In the genomic region with DNA sequence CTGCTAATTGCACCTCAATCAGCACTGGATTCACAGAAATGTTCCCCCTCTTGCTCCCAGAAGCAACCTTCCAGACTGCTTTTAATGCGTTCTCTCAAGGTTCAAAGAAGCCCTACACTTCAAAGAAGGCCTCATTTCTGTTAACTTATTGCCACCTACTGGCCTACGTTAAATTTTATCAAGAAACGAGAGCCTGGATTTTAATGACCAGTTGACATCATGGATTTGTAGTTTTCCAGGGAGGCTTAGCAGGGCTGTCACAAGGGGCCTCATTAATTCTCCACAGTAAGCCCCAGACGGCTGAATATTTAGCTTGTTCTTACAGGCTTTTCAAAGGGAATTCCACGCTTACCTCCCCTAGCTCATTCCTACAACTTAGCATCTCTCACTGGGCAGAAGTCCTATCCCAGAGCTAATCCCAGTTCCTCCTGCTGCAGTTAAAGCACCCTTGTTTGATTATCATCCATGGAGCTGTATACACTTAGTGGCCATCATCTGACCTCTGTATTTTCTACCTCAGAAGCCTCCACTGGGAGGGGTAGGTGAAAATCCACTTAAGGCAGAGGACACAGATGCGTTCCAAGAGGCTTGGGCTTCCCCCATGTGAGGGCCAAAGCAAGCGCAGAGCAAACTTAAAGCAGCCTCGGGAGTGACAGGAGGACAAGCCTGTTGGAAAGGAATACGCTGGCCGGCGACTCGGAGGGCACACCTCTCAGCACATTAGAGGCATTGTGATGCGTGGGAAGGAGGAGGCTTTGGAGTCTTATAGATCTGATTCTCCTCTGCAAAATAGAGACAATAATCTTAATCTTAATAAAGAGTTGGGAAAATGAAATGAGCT, we compare ENCODE assay signal across 12 cellular contexts. TPM values are rescaled to one million over a fixed set of nuclear protein-coding genes. Genes with fewer than 3 reads are reported as not detected.
DNase-seq lines count a peak whose midpoint lies in the region; FAIRE-seq and TF ChIP-seq lines count a peak whose summit lies in the region.
"Had no signal": no experiment of that assay in that cellular context is flagged by ENCODE, and none has a peak within 500 bp of the region (broad histone marks: within the 10 kb centered on the region; RNA-seq: fewer than 3 reads in every experiment).

No MANE protein-coding gene starts in this region.

- FAIRE-seq in GM12891 (lab: Jason Lieb, UNC), result no peak
- FAIRE-seq: GM12892 had no signal

- H2AFZ ChIP-seq in parathyroid adenoma, result no peak overlapping the region

- H3K4me1 ChIP-seq in HEK293 (ENCODE audit: control insufficient read depth, insufficient read depth, low read length) (no peaks in the 10 kb centered on the region), parathyroid adenoma (no peaks in the 10 kb centered on the region)
- H3K4me1 ChIP-seq: spleen, tibial artery had no signal

- H3K36me3 ChIP-seq in HEK293 (ENCODE audit: control insufficient read depth in 2 of 2, insufficient read depth in 1 of 2, low read length in 2 of 2), result no peaks in the 10 kb centered on the region
- no peaks in the 10 kb centered on the region for H3K36me3 ChIP-seq in parathyroid adenoma (ENCODE audit: control insufficient read depth, insufficient read depth, low read length)
- H3K36me3 ChIP-seq: spleen, tibial artery had no signal

- POLR2A ChIA-PET in HEK293 (lab: Yijun Ruan, JAX), result no interaction called here

- intact Hi-C loops in dorsolateral prefrontal cortex (cut with DNase I), result no loop called here

- H3K79me2 ChIP-seq in parathyroid adenoma, result no peaks in the 10 kb centered on the region

- H3K4me3 ChIP-seq in HEK293 (ENCODE audit: low read depth, low read length) (no peak overlapping the region), dorsolateral prefrontal cortex (no peak overlapping the region), parathyroid adenoma (ENCODE audit: low read depth, low read length) (no peak overlapping the region)
- H3K4me3 ChIP-seq: spleen, tibial artery had no signal

- no peak overlapping the region for H3K4me2 ChIP-seq in parathyroid adenoma (ENCODE audit: low read length)

- DNase-seq in NCI-H524 (lab: John Stamatoyannopoulos, UW) (peak; percentile 28 to 73), dorsolateral prefrontal cortex (no peak), NCI-H187 treated with DMSO at 0.1 percent for 48 hours (lab: John Stamatoyannopoulos, UW) (no peak), GM12891 (ENCODE audit: insufficient read length, low spot score) (no peak), GM20000 (ENCODE audit: low spot score) (no peak)
- DNase-seq: foreskin fibroblast, Right ventricle myocardium superior, spleen, tibial artery had no signal

- H3K27me3 ChIP-seq in dorsolateral prefrontal cortex (peaks cover 0 to 3% (median 0%) of the 10 kb centered on the region in 45 donors), parathyroid adenoma (ENCODE audit: control insufficient read depth, insufficient read depth, low read length) (no peaks in the 10 kb centered on the region)
- H3K27me3 ChIP-seq: tibial artery had no signal

- H3K9me3 ChIP-seq in HEK293 (ENCODE audit: control insufficient read depth, insufficient read depth, low read depth, low read length) (no peaks in the 10 kb centered on the region), parathyroid adenoma (ENCODE audit: control insufficient read depth, low read length) (no peaks in the 10 kb centered on the region)
- H3K9me3 ChIP-seq: tibial artery had no signal

- TF ChIP-seq POLR2A in GM12891 (IDR thresholded peaks at IDR 0.05; ENCODE audit: low read depth, low read length), result no peak

- CTCF ChIA-PET in HEK293 (lab: Yijun Ruan, JAX), result interaction anchor here (0.8 to 1.1 kb wide), 4 partner anchors 8 to 244 kb away, joined by 3 read pairs; no protein-coding TSS in a partner anchor

- TF ChIP-seq CTCF in HEK293 (tag by site-specific recombination; IDR thresholded peaks at IDR 0.05), result no peak
- peak in 33 of 56 donors; percentile 6 to 57 (median 24) for TF ChIP-seq CTCF in dorsolateral prefrontal cortex (IDR thresholded peaks at IDR 0.05 in 54 of 56, conservative IDR thresholded peaks at IDR 0.05 in 2 of 56; ENCODE audit: low read depth in 1 of 56, partially characterized antibody in 56 of 56)
- TF ChIP-seq CTCF in parathyroid adenoma (IDR thresholded peaks at IDR 0.05), result peak; percentile 14
- no peak for TF ChIP-seq CTCF in GM20000 (IDR thresholded peaks at IDR 0.05; ENCODE audit: extremely low read depth, missing control alignments)

- H3K27ac ChIP-seq in HEK293 (ENCODE audit: extremely low read depth, low read depth, low read length) (no peak overlapping the region), dorsolateral prefrontal cortex (no peak overlapping the region), parathyroid adenoma (no peak overlapping the region)
- H3K27ac ChIP-seq: spleen, tibial artery had no signal

- H3K9ac ChIP-seq in parathyroid adenoma, result no peak overlapping the region

TF ChIP-seq in HEK293, 187 proteins besides CTCF, POLR2A, EP300 and RAD21 (continues in another document):
- TF ChIP-seq ZNF747 (tag by site-specific recombination; IDR thresholded peaks at IDR 0.05), result no peak
- no peak for TF ChIP-seq ZBTB11 (tag by site-specific recombination; conservative IDR thresholded peaks at IDR 0.05; ENCODE audit: low read depth)
- no peak for TF ChIP-seq MYNN (tag by site-specific recombination; IDR thresholded peaks at IDR 0.05; ENCODE audit: borderline replicate concordance)
- TF ChIP-seq ZNF701 (tag by site-specific recombination; IDR thresholded peaks at IDR 0.05), result no peak
- no peak for TF ChIP-seq ZNF560 (tag by site-specific recombination; IDR thresholded peaks at IDR 0.05; ENCODE audit: borderline replicate concordance)
- no peak for TF ChIP-seq ZNF776 (tag by site-specific recombination; IDR thresholded peaks at IDR 0.05; ENCODE audit: borderline replicate concordance)
- peak; percentile 72 for TF ChIP-seq ZNF654 (tag by site-specific recombination; IDR thresholded peaks at IDR 0.05; ENCODE audit: low read depth)

TF ChIP-seq in GM12891, 5 proteins besides CTCF, POLR2A, EP300 and RAD21:
- TF ChIP-seq PAX5 (IDR thresholded peaks at IDR 0.05; ENCODE audit: insufficient read depth, low read length, severe bottlenecking), result no peak
- no peak for TF ChIP-seq TAF1 (IDR thresholded peaks at IDR 0.05; ENCODE audit: low read depth, low read length)
- no peak for TF ChIP-seq SPI1 (IDR thresholded peaks at IDR 0.05; ENCODE audit: low read depth, low read length)
- no peak for TF ChIP-seq POU2F2 (IDR thresholded peaks at IDR 0.05; ENCODE audit: low read depth, low read length)
- TF ChIP-seq POLR2AphosphoS5 (IDR thresholded peaks at IDR 0.05; ENCODE audit: low read depth, low read length), result no peak

RNA-seq across cellular contexts. Expression of gene CYP4X1, which starts 32.2 kb away (rescaled TPM):
- 10 to 100 TPM in 116 of 120 experiments, 1 to 10 TPM in 4; 7.2 to 37.1 (median 22.6) TPM for total RNA-seq in dorsolateral prefrontal cortex
- polyA plus RNA-seq in GM12891 (2012; ENCODE audit: low read depth, missing spikeins), result not detected

RNA-seq across cellular contexts. Expression of gene CYP4A11, which starts 50.0 kb away (rescaled TPM):
- total RNA-seq in dorsolateral prefrontal cortex, result 1 to 10 TPM in 13 of 120 experiments, under 1 TPM in 50, not detected in 57; 0.20 to 3.1 (median 0.52) TPM
- not detected for polyA plus RNA-seq in GM12891 (2012; ENCODE audit: low read depth, missing spikeins)
- total RNA-seq: Right ventricle myocardium superior, spleen had no signal
- polyA plus RNA-seq: spleen had no signal

Comparison
In these comparisons a context has a peak if more than half of its experiments do, and no peak if none do; other contexts are left out.
1. CTCF ChIP-seq: peak in dorsolateral prefrontal cortex (33 of 56) and parathyroid adenoma (single experiment); none in HEK293 (single experiment) and GM20000 (single experiment).
2. DNase-seq: peak in NCI-H524 (2 of 2); none in dorsolateral prefrontal cortex (0 of 10), NCI-H187 treated with DMSO at 0.1 percent for 48 hours (single experiment), GM12891 (single experiment) and GM20000 (single experiment).